ENCODE assay signal across 11 cellular contexts in genomic region chr20:17796096-17796563, GRCh38.
DNase-seq lines count a peak whose midpoint lies in the region; TF ChIP-seq lines count a peak whose summit lies in the region.
"Had no signal": no experiment of that assay in that cellular context is flagged by ENCODE, and none has a peak within 500 bp of the region (broad histone marks: within the 10 kb centered on the region; RNA-seq: fewer than 3 reads in every experiment).

No MANE protein-coding gene starts in this region.

- CTCF ChIA-PET in HEK293T (lab: Yijun Ruan, JAX), result no interaction called here

- H3K9me3 ChIP-seq in osteoblast (ENCODE audit: low read depth, low read length), result no peaks in the 10 kb centered on the region
- H3K9me3 ChIP-seq: A549 had no signal

- H4K20me1 ChIP-seq in osteoblast (ENCODE audit: insufficient read depth, low read length), result no peaks in the 10 kb centered on the region

- no peak overlapping the region for H2AFZ ChIP-seq in osteoblast (ENCODE audit: low read length)

- H3K4me2 ChIP-seq in osteoblast (ENCODE audit: insufficient read depth, low read length), result no peak overlapping the region
- H3K4me2 ChIP-seq: A549 had no signal

- no peaks in the 10 kb centered on the region for H3K79me2 ChIP-seq in osteoblast (ENCODE audit: insufficient read depth, low read length)

- H3K4me3 ChIP-seq in foreskin fibroblast (ENCODE audit: low read depth in 1 of 2, low read length in 2 of 2) (no peak overlapping the region), osteoblast (ENCODE audit: insufficient read depth, low read length) (no peak overlapping the region)
- H3K4me3 ChIP-seq: A549 had no signal

- no peaks in the 10 kb centered on the region for H3K27me3 ChIP-seq in osteoblast (ENCODE audit: insufficient read depth, low read length)

- peaks cover 7% of the 10 kb centered on the region for H3K4me1 ChIP-seq in osteoblast (ENCODE audit: insufficient read depth, low read length)
- H3K4me1 ChIP-seq: A549 had no signal

- POLR2A ChIA-PET in HEK293T (lab: Yijun Ruan, JAX), result no interaction called here

- TF ChIP-seq CTCF in foreskin fibroblast (IDR thresholded peaks at IDR 0.05; ENCODE audit: low read depth, low read length) (no peak), osteoblast (IDR thresholded peaks at IDR 0.05; ENCODE audit: extremely low read depth, low read depth, low read length) (no peak)

- H3K36me3 ChIP-seq in osteoblast (ENCODE audit: insufficient read depth, low read length), result no peaks in the 10 kb centered on the region

- DNase-seq in AG08396 (ENCODE audit: low spot score) (peak; percentile 69), SKM-1 (lab: John Stamatoyannopoulos, UW; ENCODE audit: unreplicated experiment) (peak; percentile 10), foreskin fibroblast (peak; percentile 53 to 82), osteoblast (ENCODE audit: insufficient read length, low spot score, missing footprints) (no peak), glomerular visceral epithelial cell (ENCODE audit: extremely low spot score) (no peak), HEK293T (ENCODE audit: extremely low spot score) (no peak), SW480 (ENCODE audit: low spot score) (no peak)
- DNase-seq in activated CD8-positive, alpha-beta memory T cell treated with anti-CD3 and anti-CD28 coated beads, Interleukin-2, amount 50 U/mL, for 48 hours, result no peak
- DNase-seq: DMS53, NCI-H1436 treated with DMSO at 0.1 percent for 48 hours had no signal

- H3K27ac ChIP-seq in osteoblast (ENCODE audit: low read depth, low read length), result peak overlapping the region; percentile 34
- H3K27ac ChIP-seq: A549 had no signal

TF ChIP-seq in HEK293T, 16 proteins besides CTCF, POLR2A, EP300 and RAD21:
- TF ChIP-seq CTBP1 (IDR thresholded peaks at IDR 0.05; ENCODE audit: borderline replicate concordance) (no peak), FOXA1 (IDR thresholded peaks at IDR 0.05) (no peak), FOXM1 (IDR thresholded peaks at IDR 0.05; ENCODE audit: borderline replicate concordance) (no peak), SUZ12 (IDR thresholded peaks at IDR 0.05) (no peak), TARDBP (IDR thresholded peaks at IDR 0.05) (no peak)
TF ChIP-seq in HEK293T: peak in this region for 0.

Comparison
In these comparisons a context has a peak if more than half of its experiments do, and no peak if none do; other contexts are left out.
1. DNase-seq: peak in AG08396 (single experiment), SKM-1 (single experiment) and foreskin fibroblast (2 of 2); none in osteoblast (single experiment), glomerular visceral epithelial cell (single experiment), activated CD8-positive, alpha-beta memory T cell treated with anti-CD3 and anti-CD28 coated beads, Interleukin-2, amount 50 U/mL, for 48 hours (single experiment), HEK293T (single experiment) and SW480 (single experiment).